ENCODE assay signal across 15 cellular contexts in genomic region chr10:131845505-131846223, GRCh38. TPM values are rescaled to one million over a fixed set of nuclear protein-coding genes. Genes with fewer than 3 reads are reported as not detected.
A peak's percentile ranks its signal among the peaks of the same experiment; 100 is the strongest.
DNase-seq lines count a peak whose midpoint lies in the region; ATAC-seq and TF ChIP-seq lines count a peak whose summit lies in the region.
"Had no signal": no experiment of that assay in that cellular context is flagged by ENCODE, and none has a peak within 500 bp of the region (broad histone marks: within the 10 kb centered on the region; RNA-seq: fewer than 3 reads in every experiment).

No MANE protein-coding gene starts in this region.

- H3K4me1 ChIP-seq in osteoblast (ENCODE audit: insufficient read depth, low read length) (no peaks in the 10 kb centered on the region), mesendoderm (ENCODE audit: control insufficient read depth, low read depth, low read length) (no peaks in the 10 kb centered on the region)

- no peaks in the 10 kb centered on the region for H4K20me1 ChIP-seq in osteoblast (ENCODE audit: insufficient read depth, low read length)

- no peaks in the 10 kb centered on the region for H3K79me1 ChIP-seq in mesendoderm (ENCODE audit: low read length)

- no peaks in the 10 kb centered on the region for H3K36me3 Mint-ChIP-seq in activated naive CD8-positive, alpha-beta T cell treated with anti-CD3 and anti-CD28 coated beads, Interleukin-2, amount 10 ng/mL, durations not matched to agents 7 days and 5 days
- no peaks in the 10 kb centered on the region for H3K36me3 Mint-ChIP-seq in activated naive CD8-positive, alpha-beta T cell treated with anti-CD3 and anti-CD28 coated beads, Interleukin-2, amount 50 U/mL, for 24 hours (ENCODE audit: low read depth)
- H3K36me3 Mint-ChIP-seq: IgD-negative memory B cell had no signal

- H3K79me2 ChIP-seq in osteoblast (ENCODE audit: insufficient read depth, low read length) (no peaks in the 10 kb centered on the region), mesendoderm (ENCODE audit: control insufficient read depth, insufficient read depth, low read length) (no peaks in the 10 kb centered on the region)

- no peak overlapping the region for H2AFZ ChIP-seq in osteoblast (ENCODE audit: low read length)

- no peak overlapping the region for H4K5ac ChIP-seq in mesendoderm (ENCODE audit: low read length)

- ATAC-seq in activated naive CD8-positive, alpha-beta T cell treated with anti-CD3 and anti-CD28 coated beads, Interleukin-2, amount 10 ng/mL, durations not matched to agents 7 days and 5 days (ENCODE audit: low read depth) = no peak
- no peak for ATAC-seq in activated naive CD8-positive, alpha-beta T cell treated with anti-CD3 and anti-CD28 coated beads, Interleukin-2, amount 50 U/mL, for 24 hours

- no peaks in the 10 kb centered on the region for H3K4me1 Mint-ChIP-seq in activated naive CD8-positive, alpha-beta T cell treated with anti-CD3 and anti-CD28 coated beads, Interleukin-2, amount 10 ng/mL, durations not matched to agents 7 days and 5 days
- H3K4me1 Mint-ChIP-seq in activated naive CD8-positive, alpha-beta T cell treated with anti-CD3 and anti-CD28 coated beads, Interleukin-2, amount 50 U/mL, for 24 hours = no peaks in the 10 kb centered on the region
- H3K4me1 Mint-ChIP-seq: IgD-negative memory B cell had no signal

- no peak overlapping the region for H3K27ac Mint-ChIP-seq in activated naive CD8-positive, alpha-beta T cell treated with anti-CD3 and anti-CD28 coated beads, Interleukin-2, amount 10 ng/mL, durations not matched to agents 7 days and 5 days
- no peak overlapping the region for H3K27ac Mint-ChIP-seq in activated naive CD8-positive, alpha-beta T cell treated with anti-CD3 and anti-CD28 coated beads, Interleukin-2, amount 50 U/mL, for 24 hours
- H3K27ac Mint-ChIP-seq: CD4-positive, alpha-beta T cell; IgD-negative memory B cell had no signal

- no peaks in the 10 kb centered on the region for H3K9me3 Mint-ChIP-seq in activated naive CD8-positive, alpha-beta T cell treated with anti-CD3 and anti-CD28 coated beads, Interleukin-2, amount 10 ng/mL, durations not matched to agents 7 days and 5 days
- no peaks in the 10 kb centered on the region for H3K9me3 Mint-ChIP-seq in activated naive CD8-positive, alpha-beta T cell treated with anti-CD3 and anti-CD28 coated beads, Interleukin-2, amount 50 U/mL, for 24 hours
- H3K9me3 Mint-ChIP-seq: CD4-positive, alpha-beta T cell had no signal

- H2AK5ac ChIP-seq in mesendoderm (ENCODE audit: low read length) = no peak overlapping the region

- H3K56ac ChIP-seq in mesendoderm (ENCODE audit: low read length) = no peak overlapping the region

- H3K4me3 ChIP-seq in osteoblast (ENCODE audit: insufficient read depth, low read length) (no peak overlapping the region), mesendoderm (ENCODE audit: low read length) (no peak overlapping the region)

- H4K8ac ChIP-seq in mesendoderm (ENCODE audit: low read depth, low read length) = no peak overlapping the region

- no peak overlapping the region for H2BK15ac ChIP-seq in mesendoderm (replicated peaks; ENCODE audit: low read depth)

- no peaks in the 10 kb centered on the region for H3K27me3 Mint-ChIP-seq in activated naive CD8-positive, alpha-beta T cell treated with anti-CD3 and anti-CD28 coated beads, Interleukin-2, amount 10 ng/mL, durations not matched to agents 7 days and 5 days
- no peaks in the 10 kb centered on the region for H3K27me3 Mint-ChIP-seq in activated naive CD8-positive, alpha-beta T cell treated with anti-CD3 and anti-CD28 coated beads, Interleukin-2, amount 50 U/mL, for 24 hours
- H3K27me3 Mint-ChIP-seq: IgD-negative memory B cell had no signal

- no CpG with 5 or more reads among the region's 25 CpGs for WGBS in mesendoderm (ENCODE audit: extremely low coverage, insufficient coverage, low lambda C conversion rate)

- TF ChIP-seq CTCF in osteoblast (IDR thresholded peaks at IDR 0.05; ENCODE audit: extremely low read depth, low read depth, low read length) = no peak

- no peak overlapping the region for H3K18ac ChIP-seq in mesendoderm (ENCODE audit: low read length)

- no peak overlapping the region for H3K4me3 Mint-ChIP-seq in activated naive CD8-positive, alpha-beta T cell treated with anti-CD3 and anti-CD28 coated beads, Interleukin-2, amount 10 ng/mL, durations not matched to agents 7 days and 5 days
- H3K4me3 Mint-ChIP-seq in activated naive CD8-positive, alpha-beta T cell treated with anti-CD3 and anti-CD28 coated beads, Interleukin-2, amount 50 U/mL, for 24 hours = no peak overlapping the region
- H3K4me3 Mint-ChIP-seq: CD4-positive, alpha-beta T cell; IgD-negative memory B cell had no signal

- H3K9me3 ChIP-seq in osteoblast (ENCODE audit: low read depth, low read length) = no peaks in the 10 kb centered on the region

- H3K23ac ChIP-seq in mesendoderm (ENCODE audit: low read length) = no peak overlapping the region

- no peak overlapping the region for H3K4ac ChIP-seq in mesendoderm (ENCODE audit: low read depth, low read length)

- H3K36me3 ChIP-seq in osteoblast (ENCODE audit: insufficient read depth, low read length) (no peaks in the 10 kb centered on the region), mesendoderm (ENCODE audit: control insufficient read depth, insufficient read depth, low read length) (no peaks in the 10 kb centered on the region)

- DNase-seq in activated naive CD8-positive, alpha-beta T cell treated with anti-CD3 and anti-CD28 coated beads, Interleukin-2, amount 10 ng/mL, durations not matched to agents 7 days and 5 days = peak; percentile 21
- DNase-seq in activated naive CD8-positive, alpha-beta T cell treated with anti-CD3 and anti-CD28 coated beads, Interleukin-2, amount 50 U/mL, for 24 hours = no peak
- DNase-seq in ecto neural progenitor cell (ENCODE audit: low spot score) (peak; percentile 41), osteoblast (ENCODE audit: insufficient read length, low spot score, missing footprints) (peak; percentile 49), ureter (ENCODE audit: low spot score) (peak; percentile 19), middle frontal gyrus (ENCODE audit: extremely low spot score, low spot score) (no peak), mesendoderm (no peak)
- no peak for DNase-seq in effector CD8-positive, alpha-beta T cell (lab: John Stamatoyannopoulos, UW)
- DNase-seq: AML-193; CD4-positive, alpha-beta T cell; DMS79; HCEC 1CT; NK-92 treated with Interleukin-12 subunit alpha and Interleukin-12 subunit beta, amount 100 ng/mL, for 24 hours; OCI-M1 had no signal

- H3K4me2 ChIP-seq in osteoblast (ENCODE audit: insufficient read depth, low read length) (no peak overlapping the region), mesendoderm (ENCODE audit: low read length) (no peak overlapping the region)

- no peak overlapping the region for H2BK5ac ChIP-seq in mesendoderm (ENCODE audit: low read length)

- POLR2A ChIA-PET in activated naive CD8-positive, alpha-beta T cell treated with anti-CD3 and anti-CD28 coated beads, Interleukin-2, amount 10 ng/mL, durations not matched to agents 7 days and 5 days (lab: Charles Lee) = no interaction called here

- H3K27ac ChIP-seq in osteoblast (ENCODE audit: low read depth, low read length) (no peak overlapping the region), mesendoderm (ENCODE audit: low read depth, low read length) (no peak overlapping the region)

- no peak overlapping the region for H3K9ac ChIP-seq in mesendoderm (ENCODE audit: low read length)

- H3K27me3 ChIP-seq in osteoblast (ENCODE audit: insufficient read depth, low read length) = no peaks in the 10 kb centered on the region
- no peaks in the 10 kb centered on the region for H3K27me3 ChIP-seq in mesendoderm (ENCODE audit: insufficient read depth, low read length, poor library complexity)

- no peak overlapping the region for H2BK120ac ChIP-seq in mesendoderm (ENCODE audit: low read depth, low read length)

RNA-seq across cellular contexts. Expression of gene PPP2R2D, which starts 55.1 kb away (rescaled TPM):
- total RNA-seq in activated naive CD8-positive, alpha-beta T cell treated with anti-CD3 and anti-CD28 coated beads, Interleukin-2, amount 10 ng/mL, durations not matched to agents 7 days and 5 days = 10 to 100 TPM; 39.9 to 45.6 TPM
- total RNA-seq in osteoblast (23.9 and 30.1 TPM in 2 replicates), ureter (47.0 TPM)
- 28.9 TPM for polyA plus RNA-seq in mesendoderm (2013, experiment 1 of 2)
- 30.4 TPM for polyA plus RNA-seq in mesendoderm (2013, experiment 2 of 2)

Comparison
In these comparisons a context has a peak if more than half of its experiments do, and no peak if none do; other contexts are left out.
1. DNase-seq: peak in activated naive CD8-positive, alpha-beta T cell treated with anti-CD3 and anti-CD28 coated beads, Interleukin-2, amount 10 ng/mL, durations not matched to agents 7 days and 5 days (single experiment), ecto neural progenitor cell (single experiment), osteoblast (single experiment) and ureter (single experiment); none in activated naive CD8-positive, alpha-beta T cell treated with anti-CD3 and anti-CD28 coated beads, Interleukin-2, amount 50 U/mL, for 24 hours (single experiment), middle frontal gyrus (single experiment), effector CD8-positive, alpha-beta T cell (single experiment) and mesendoderm (single experiment).